Comparison of ENCODE assay signal across 11 cellular contexts in the genomic region with DNA sequence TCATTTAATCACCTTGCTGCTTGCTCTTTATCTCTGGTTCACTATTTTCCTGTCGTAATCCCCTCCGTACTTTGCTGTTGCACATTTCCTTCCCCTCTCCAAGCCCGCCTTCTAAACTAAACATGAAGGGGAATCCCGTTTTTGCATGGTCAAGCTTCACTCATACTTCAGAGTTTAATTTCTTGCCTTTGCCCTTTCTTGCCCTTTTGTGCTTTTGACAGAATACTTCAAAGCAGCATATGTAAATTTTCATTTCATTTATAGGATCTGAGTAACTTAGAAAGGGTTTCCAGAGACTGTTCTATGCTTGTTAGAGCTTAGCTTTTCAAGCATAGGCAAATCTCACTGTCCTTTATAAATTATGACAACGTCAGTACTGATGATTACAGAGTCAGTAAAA. TPM values are rescaled to one million over a fixed set of nuclear protein-coding genes. Genes with fewer than 3 reads are reported as not detected.
DNase-seq lines count a peak whose midpoint lies in the region; ATAC-seq and TF ChIP-seq lines count a peak whose summit lies in the region.
"Had no signal": no experiment of that assay in that cellular context is flagged by ENCODE, and none has a peak within 500 bp of the region (broad histone marks: within the 10 kb centered on the region; RNA-seq: fewer than 3 reads in every experiment).

No MANE protein-coding gene starts in this region.

- H3K4me1 ChIP-seq in body of pancreas = no peaks in the 10 kb centered on the region

- ATAC-seq in GM19397 (IDR thresholded peaks at IDR 0.05; ENCODE audit: unreplicated experiment) = peak; percentile 69
- ATAC-seq in HG03175 (IDR thresholded peaks at IDR 0.05; ENCODE audit: unreplicated experiment) = peak; percentile 43
- ATAC-seq in body of pancreas = no peak
- ATAC-seq: esophagus mucosa had no signal

- no peak overlapping the region for H3K4me3 ChIP-seq in choroid plexus epithelial cell (ENCODE audit: low read depth, low read length)
- no peak overlapping the region for H3K4me3 ChIP-seq in body of pancreas
- H3K4me3 ChIP-seq: skin epidermis had no signal

- H3K27ac ChIP-seq in body of pancreas = no peak overlapping the region
- H3K27ac ChIP-seq: skin epidermis had no signal

- no peaks in the 10 kb centered on the region for H3K9me3 ChIP-seq in body of pancreas

- H3K36me3 ChIP-seq in body of pancreas (replicated peaks in 1 of 2; ENCODE audit: insufficient read depth in 1 of 2, low read depth in 2 of 2) = no peaks in the 10 kb centered on the region

- no peaks in the 10 kb centered on the region for H3K27me3 ChIP-seq in body of pancreas

- DNase-seq in GF-D8 (lab: John Stamatoyannopoulos, UW) (peak; percentile 75), choroid plexus epithelial cell (ENCODE audit: low read depth) (peak; percentile 88), mesenteric fat pad (ENCODE audit: low spot score) (no peak), body of pancreas (no peak), NCI-H510A treated with DMSO at 0.1 percent for 48 hours (lab: John Stamatoyannopoulos, UW) (no peak), SK-N-DZ (ENCODE audit: low spot score) (no peak)
- DNase-seq: mesendoderm had no signal

- TF ChIP-seq CTCF in choroid plexus epithelial cell (conservative IDR thresholded peaks at IDR 0.05; ENCODE audit: low read depth, low read length) (no peak), body of pancreas (IDR thresholded peaks at IDR 0.05) (no peak)

- 41 to 48% methylated on average over 5 of the region's 5 CpGs for WGBS in body of pancreas, 2 donors

- intact Hi-C loops in body of pancreas (cut with DNase I) = no loop called here

- no peak for TF ChIP-seq POLR2A in body of pancreas (IDR thresholded peaks at IDR 0.05)

RNA-seq across cellular contexts. Expression of a gene that starts 27.7 kb away (rescaled TPM):
- total RNA-seq in mesenteric fat pad = not detected
- total RNA-seq in body of pancreas = not detected
- polyA plus RNA-seq in SK-N-DZ (2014; cell fraction: cytosol; rRNA removed) = not detected in 2 replicates
- not detected in 2 replicates for polyA plus RNA-seq in SK-N-DZ (2014; cell fraction: nucleus; rRNA removed)
- total RNA-seq: esophagus mucosa had no signal

RNA-seq across cellular contexts. Expression of a gene that starts 28.0 kb away (rescaled TPM):
- total RNA-seq in mesenteric fat pad (22.4 TPM), body of pancreas (10 to 100 TPM in 1 of 2 donors, 1 to 10 TPM in 1; 6.3 to 10.6 TPM)
- polyA plus RNA-seq in SK-N-DZ (2014; cell fraction: cytosol; rRNA removed) = 24.8 and 28.7 TPM in 2 replicates
- 22.0 and 29.3 TPM in 2 replicates for polyA plus RNA-seq in SK-N-DZ (2014; cell fraction: nucleus; rRNA removed)

RNA-seq across cellular contexts. Expression of a gene that starts 28.1 kb away (rescaled TPM):
- total RNA-seq in mesenteric fat pad (28.3 TPM), body of pancreas (10 to 100 TPM; 13.8 to 35.8 TPM)
- polyA plus RNA-seq in SK-N-DZ (2014; cell fraction: cytosol; rRNA removed) = 76.5 and 86.2 TPM in 2 replicates
- polyA plus RNA-seq in SK-N-DZ (2014; cell fraction: nucleus; rRNA removed) = 44.6 and 87.6 TPM in 2 replicates

RNA-seq across cellular contexts. Expression of a gene that starts 38.4 kb away (rescaled TPM):
- total RNA-seq in mesenteric fat pad (6.7 TPM), body of pancreas (1 to 10 TPM; 4.2 to 4.6 TPM)
- polyA plus RNA-seq in SK-N-DZ (2014; cell fraction: cytosol; rRNA removed) = 14.7 and 24.0 TPM in 2 replicates
- polyA plus RNA-seq in SK-N-DZ (2014; cell fraction: nucleus; rRNA removed) = 12.8 and 19.0 TPM in 2 replicates

Comparison
In these comparisons a context has a peak if more than half of its experiments do, and no peak if none do; other contexts are left out.
1. DNase-seq: peak in GF-D8 (single experiment) and choroid plexus epithelial cell (single experiment); none in mesenteric fat pad (single experiment), body of pancreas (0 of 4), NCI-H510A treated with DMSO at 0.1 percent for 48 hours (single experiment) and SK-N-DZ (single experiment).